ENCODE assay signal across 26 cellular contexts in the genomic region with DNA sequence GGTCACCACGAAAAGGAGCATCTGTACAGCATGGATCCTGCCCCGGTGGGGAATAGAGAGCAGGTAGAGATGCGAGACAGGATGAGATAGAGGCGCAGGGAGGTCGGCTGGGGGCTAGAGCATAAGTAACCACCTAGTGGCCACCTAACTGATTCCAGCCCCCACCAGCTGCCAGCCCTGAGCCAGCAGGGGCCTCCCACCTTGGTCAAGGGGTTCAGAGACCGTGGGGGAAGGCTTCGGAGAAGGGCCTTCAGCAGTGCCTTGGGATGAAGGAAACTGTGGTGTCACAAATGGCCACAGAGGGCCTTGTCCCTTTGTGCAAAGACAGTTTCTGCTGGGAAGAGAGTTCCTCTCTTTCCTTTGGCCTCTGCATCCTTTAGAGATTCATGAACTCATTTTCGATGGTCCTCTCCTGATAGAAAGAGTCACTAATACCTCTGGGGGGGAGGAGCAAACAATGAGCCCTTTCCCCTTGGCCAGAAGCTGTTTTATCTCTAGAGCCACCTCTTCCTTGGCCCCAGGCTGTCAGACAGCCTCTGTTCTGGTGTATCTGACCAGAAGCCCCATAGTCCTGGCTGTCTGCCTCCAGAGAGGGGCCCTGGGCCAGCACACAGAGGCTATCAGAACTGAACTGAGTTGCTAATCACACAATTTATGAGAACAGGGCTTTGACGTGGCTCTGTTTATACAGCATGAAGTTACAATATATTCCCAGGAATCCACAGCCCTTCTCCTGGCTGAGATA.
DNase-seq lines count a peak whose midpoint lies in the region; ATAC-seq lines count a peak whose summit lies in the region.
"Had no signal": no experiment of that assay in that cellular context is flagged by ENCODE, and none has a peak within 500 bp of the region (broad histone marks: within the 10 kb centered on the region; RNA-seq: fewer than 3 reads in every experiment).

No MANE protein-coding gene starts in this region.

- no peak overlapping the region for H4K5ac ChIP-seq in mesendoderm (ENCODE audit: low read length)

- H3K79me1 ChIP-seq in mesendoderm (ENCODE audit: low read length), result no peaks in the 10 kb centered on the region

- no peaks in the 10 kb centered on the region for H3K79me2 ChIP-seq in mesendoderm (ENCODE audit: control insufficient read depth, insufficient read depth, low read length)

- H3K23ac ChIP-seq in mesendoderm (ENCODE audit: low read length), result no peak overlapping the region

- H3K9me3 ChIP-seq in stomach smooth muscle (ENCODE audit: control insufficient read depth in 2 of 2, low read length in 2 of 2), result no peaks in the 10 kb centered on the region
- H3K9me3 ChIP-seq: ascending aorta, thoracic aorta had no signal

- H4K8ac ChIP-seq in mesendoderm (ENCODE audit: low read depth, low read length), result no peak overlapping the region

- no peak overlapping the region for H3K4me2 ChIP-seq in mesendoderm (ENCODE audit: low read length)
- H3K4me2 ChIP-seq: PC-9 had no signal

- no peak overlapping the region for H2BK5ac ChIP-seq in mesendoderm (ENCODE audit: low read length)

- ATAC-seq in GM19463 (IDR thresholded peaks at IDR 0.05; ENCODE audit: unreplicated experiment), result no peak
- ATAC-seq: HCT116; left colon; naive thymus-derived CD4-positive, alpha-beta T cell had no signal

- no peak overlapping the region for H2AK5ac ChIP-seq in mesendoderm (ENCODE audit: low read length)

- H3K9ac ChIP-seq in mesendoderm (ENCODE audit: low read length) (no peak overlapping the region), stomach smooth muscle (ENCODE audit: low read length in 2 of 2) (no peak overlapping the region)

- DNase-seq in SK-N-DZ (ENCODE audit: low spot score) (peak; percentile 52), fibroblast of peridontal ligament (ENCODE audit: extremely low read depth) (peak; percentile 18), mesendoderm (peak; percentile 94), NCI-H2081 treated with DMSO at 0.1 percent for 48 hours (lab: John Stamatoyannopoulos, UW) (no peak), NCI-H128 (lab: John Stamatoyannopoulos, UW; ENCODE audit: unreplicated experiment) (no peak)
- DNase-seq: activated CD4-positive, alpha-beta T cell treated with anti-CD3 and anti-CD28 coated beads, Interleukin-2, amount 50 U/mL, for 1 hour; CD4-positive, CD25-positive, alpha-beta regulatory T cell; central memory CD4-positive, alpha-beta T cell; dermis blood vessel endothelial cell; EL; head of caudate nucleus; mesenchymal stem cell; naive thymus-derived CD4-positive, alpha-beta T cell; NCI-H1417 treated with DMSO at 0.1 percent for 48 hours; NCI-H2107; PC-9; SIG-M5; stimulated activated CD4-positive, alpha-beta T cell treated with anti-CD3 and anti-CD28 coated beads, Interleukin-4, amount 100 ng/mL, for 1 hour; stimulated activated naive CD4-positive, alpha-beta T cell had no signal

- H3K27ac ChIP-seq in mesendoderm (ENCODE audit: low read depth, low read length), result peak overlapping the region; percentile 18
- H3K27ac ChIP-seq in stomach smooth muscle (ENCODE audit: low read length), result peak overlapping the region; percentile 53
- H3K27ac ChIP-seq: ascending aorta, PC-9, thoracic aorta, VCaP had no signal

- H2BK120ac ChIP-seq in mesendoderm (ENCODE audit: low read depth, low read length), result no peak overlapping the region

- no peaks in the 10 kb centered on the region for H3K36me3 ChIP-seq in mesendoderm (ENCODE audit: control insufficient read depth, insufficient read depth, low read length)
- peaks cover 33 to 40% of the 10 kb centered on the region in 2 donors for H3K36me3 ChIP-seq in stomach smooth muscle (ENCODE audit: control insufficient read depth in 2 of 2, insufficient read depth in 2 of 2, low read length in 2 of 2)

- H2BK15ac ChIP-seq in mesendoderm (replicated peaks; ENCODE audit: low read depth), result no peak overlapping the region

- H3K4me3 ChIP-seq in mesendoderm (ENCODE audit: low read length), result no peak overlapping the region
- no peak overlapping the region for H3K4me3 ChIP-seq in stomach smooth muscle (ENCODE audit: low read length in 2 of 2)
- H3K4me3 ChIP-seq: ascending aorta, PC-9, thoracic aorta had no signal

- WGBS in mesendoderm (ENCODE audit: extremely low coverage, insufficient coverage, low lambda C conversion rate), result no CpG with 5 or more reads among the region's 9 CpGs

- H3K4ac ChIP-seq in mesendoderm (ENCODE audit: low read depth, low read length), result no peak overlapping the region

- no peak overlapping the region for H3K18ac ChIP-seq in mesendoderm (ENCODE audit: low read length)

- peak overlapping the region; percentile 0 for H3K56ac ChIP-seq in mesendoderm (ENCODE audit: low read length)

- H3K27me3 ChIP-seq in mesendoderm (ENCODE audit: insufficient read depth, low read length, poor library complexity) (no peaks in the 10 kb centered on the region), stomach smooth muscle (ENCODE audit: control insufficient read depth in 1 of 2, insufficient read depth in 2 of 2, low read length in 2 of 2) (no peaks in the 10 kb centered on the region)
- H3K27me3 ChIP-seq: ascending aorta had no signal

- H3K4me1 ChIP-seq in mesendoderm (ENCODE audit: control insufficient read depth, low read depth, low read length), result peaks cover 6% of the 10 kb centered on the region
- H3K4me1 ChIP-seq in stomach smooth muscle (ENCODE audit: control insufficient read depth, insufficient read depth, low read length), result peaks cover 28% of the 10 kb centered on the region
- H3K4me1 ChIP-seq: ascending aorta had no signal

Comparison
In these comparisons a context has a peak if more than half of its experiments do, and no peak if none do; other contexts are left out.
1. DNase-seq: peak in SK-N-DZ (single experiment), fibroblast of peridontal ligament (single experiment) and mesendoderm (single experiment); none in NCI-H2081 treated with DMSO at 0.1 percent for 48 hours (single experiment) and NCI-H128 (single experiment).